In genomic region chr19:45815501-45816216, GRCh38 we compare ENCODE assay signal across 1 cellular context.
TF ChIP-seq lines count a peak whose summit lies in the region.

No MANE protein-coding gene starts in this region.

TF ChIP-seq in neural cell, 6 proteins besides CTCF, POLR2A, EP300 and RAD21 (continued from another document):
- TF ChIP-seq REST (IDR thresholded peaks at IDR 0.05; ENCODE audit: borderline replicate concordance) (no peak), MXI1 (conservative IDR thresholded peaks at IDR 0.05; ENCODE audit: poor library complexity, severe bottlenecking) (no peak), EZH2 (IDR thresholded peaks at IDR 0.05; ENCODE audit: borderline replicate concordance, insufficient read depth, low read length, poor library complexity, severe bottlenecking) (no peak), POLR2AphosphoS5 (IDR thresholded peaks at IDR 0.05) (no peak), TAF1 (IDR thresholded peaks at IDR 0.05; ENCODE audit: low read depth) (no peak)
